ENCODE assay signal across 37 cellular contexts in genomic region chr7:46123-46829, GRCh38.
DNase-seq lines count a peak whose midpoint lies in the region; ATAC-seq, FAIRE-seq and TF ChIP-seq lines count a peak whose summit lies in the region.
"Had no signal": no experiment of that assay in that cellular context is flagged by ENCODE, and none has a peak within 500 bp of the region (broad histone marks: within the 10 kb centered on the region; RNA-seq: fewer than 3 reads in every experiment).

No MANE protein-coding gene starts in this region.

- no peak overlapping the region for H3K4me3 Mint-ChIP-seq in T-helper 2 cell treated with Interferon-gamma antibody and Interleukin-4, amounts not matched to agents 5 μg/mL and 100 μg/mL, for 36 hours
- H3K4me3 Mint-ChIP-seq: activated T-cell treated with anti-CD3 and anti-CD28 coated beads, Interleukin-2, amount 50 U/mL, for 4 hours; central memory CD8-positive, alpha-beta T cell; natural killer cell treated with Interleukin-12 subunit alpha and Interleukin-12 subunit beta and Interleukin-15 and Interleukin-18, amount 100 ng/mL, for 72 hours had no signal

- H3K4me1 Mint-ChIP-seq in T-helper 2 cell treated with Interferon-gamma antibody and Interleukin-4, amounts not matched to agents 5 μg/mL and 100 μg/mL, for 36 hours (ENCODE audit: low read depth): no peaks in the 10 kb centered on the region
- H3K4me1 Mint-ChIP-seq: central memory CD8-positive, alpha-beta T cell had no signal

- H2BK5ac ChIP-seq in H1 (ENCODE audit: low read depth, low read length): no peak overlapping the region
- no peak overlapping the region for H2BK5ac ChIP-seq in neuronal stem cell (ENCODE audit: low read length)

- no peak overlapping the region for H3K56ac ChIP-seq in H1 (replicated peaks; ENCODE audit: insufficient read length, low read depth, low read length)

- H3K23me2 ChIP-seq in H1 (ENCODE audit: low read depth, low read length): no peaks in the 10 kb centered on the region

- no peaks in the 10 kb centered on the region for H3K36me3 Mint-ChIP-seq in T-helper 2 cell treated with Interferon-gamma antibody and Interleukin-4, amounts not matched to agents 5 μg/mL and 100 μg/mL, for 36 hours (ENCODE audit: low read depth)
- H3K36me3 Mint-ChIP-seq: natural killer cell treated with Interleukin-12 subunit alpha and Interleukin-12 subunit beta and Interleukin-15 and Interleukin-18, amount 100 ng/mL, for 72 hours had no signal

- H3K9ac ChIP-seq in H1 (replicated peaks in 1 of 4; ENCODE audit: extremely low read depth in 1 of 4, low read depth in 3 of 4, low read length in 3 of 4): no peak overlapping the region
- H3K9ac ChIP-seq in neuronal stem cell (ENCODE audit: low read depth, low read length, poor library complexity): peak overlapping the region; percentile 10
- H3K9ac ChIP-seq: parathyroid adenoma had no signal

- no peak overlapping the region for H3K4me3 ChIP-seq in H1 (ENCODE audit: extremely low read depth in 1 of 4, insufficient read depth in 2 of 4, low read depth in 3 of 4, low read length in 4 of 4)
- H3K4me3 ChIP-seq in neuronal stem cell (ENCODE audit: low read length in 2 of 2): no peak overlapping the region
- no peak overlapping the region for H3K4me3 ChIP-seq in suprapubic skin
- H3K4me3 ChIP-seq: esophagus muscularis mucosa, GM12878, heart left ventricle, mucosa of descending colon, tibial nerve had no signal

- H2BK20ac ChIP-seq in H1 (ENCODE audit: low read length): no peak overlapping the region

- H4K8ac ChIP-seq in H1 (ENCODE audit: extremely low read depth, insufficient read depth, low read length): no peak overlapping the region
- H4K8ac ChIP-seq in neuronal stem cell (ENCODE audit: low read depth, low read length): peak overlapping the region; percentile 86

- no peaks in the 10 kb centered on the region for H3K79me1 ChIP-seq in H1 (ENCODE audit: low read depth, low read length)
- no peaks in the 10 kb centered on the region for H3K79me1 ChIP-seq in neuronal stem cell (ENCODE audit: low read depth, low read length)

- H3K79me2 ChIP-seq in H1 (ENCODE audit: control insufficient read depth in 1 of 2, insufficient read depth in 2 of 2, low read length in 2 of 2): no peaks in the 10 kb centered on the region
- H3K79me2 ChIP-seq: parathyroid adenoma had no signal

- CTCF ChIA-PET in H1 (lab: Charles Lee; ENCODE audit: partially characterized antibody): interaction anchor here (1.0 to 3.4 kb wide), 5 partner anchors 10 to 137 kb away, joined by 3 to 26 read pairs (median 3); no protein-coding TSS in a partner anchor

- DNase-seq in T-helper 2 cell treated with Interferon-gamma antibody and Interleukin-4, amounts not matched to agents 5 μg/mL and 100 μg/mL, for 36 hours (ENCODE audit: low spot score): peak; percentile 1
- DNase-seq in T-helper 2 cell (no peak), H1 (ENCODE audit: low read depth in 1 of 2, low spot score in 2 of 2) (peak in 1 of 2 experiments; percentile 30), neuronal stem cell (ENCODE audit: low spot score) (no peak), suprapubic skin (ENCODE audit: low spot score in 2 of 2) (peak; percentile 34 to 60), SW 1271 (lab: John Stamatoyannopoulos, UW) (no peak), NCI-H2029 (lab: John Stamatoyannopoulos, UW) (no peak)
- DNase-seq: activated CD4-positive, alpha-beta T cell treated with anti-CD3 and anti-CD28 coated beads for 4 hours; activated naive CD4-positive, alpha-beta T cell treated with Interleukin-2 at 50 U/mL for 16 hours; activated T-cell treated with anti-CD3 and anti-CD28 coated beads, Interleukin-2, amount 50 U/mL, for 4 hours; C1 segment of cervical spinal cord; COR-L47; dermis blood vessel endothelial cell; foreskin keratinocyte; HCEC 1CT; islet precursor cell; Karpas-422; NCI-H1417; NCI-H2081; NCI-H526; NK-92 treated with Interleukin-12 subunit alpha and Interleukin-12 subunit beta, amount 100 ng/mL, for 24 hours; PC-3; SHP77; stimulated activated CD4-positive, alpha-beta T cell treated with anti-CD3 and anti-CD28 coated beads, Interleukin-12 subunit alpha, Interleukin-12 subunit beta, amount 100 ng/mL, for 4 hours; stimulated activated CD4-positive, alpha-beta T cell treated with anti-CD3 and anti-CD28 coated beads, Interleukin-2, amount 100 ng/mL, for 48 hours had no signal

- H3K18ac ChIP-seq in H1 (ENCODE audit: extremely low read depth, low read length) (no peak overlapping the region), neuronal stem cell (ENCODE audit: low read length) (no peak overlapping the region)

- H2AFZ ChIP-seq in H1 (ENCODE audit: low read length) (no peak overlapping the region), neuronal stem cell (ENCODE audit: low read length) (no peak overlapping the region)
- H2AFZ ChIP-seq: parathyroid adenoma had no signal

- peak overlapping the region; percentile 13; the same call in 1 of the 2 replicates for H2BK15ac ChIP-seq in H1 (ENCODE audit: low read length)
- peak overlapping the region; percentile 76 for H2BK15ac ChIP-seq in neuronal stem cell (ENCODE audit: low read length)

- peaks cover 2% of the 10 kb centered on the region for H3K27me3 Mint-ChIP-seq in T-helper 2 cell treated with Interferon-gamma antibody and Interleukin-4, amounts not matched to agents 5 μg/mL and 100 μg/mL, for 36 hours (ENCODE audit: low read depth)

- H3K9me3 Mint-ChIP-seq in T-helper 2 cell treated with Interferon-gamma antibody and Interleukin-4, amounts not matched to agents 5 μg/mL and 100 μg/mL, for 36 hours: no peaks in the 10 kb centered on the region
- H3K9me3 Mint-ChIP-seq: activated T-cell treated with anti-CD3 and anti-CD28 coated beads, Interleukin-2, amount 50 U/mL, for 4 hours; central memory CD8-positive, alpha-beta T cell; natural killer cell treated with Interleukin-12 subunit alpha and Interleukin-12 subunit beta and Interleukin-15 and Interleukin-18, amount 100 ng/mL, for 72 hours had no signal

- no peak overlapping the region for H3K27ac Mint-ChIP-seq in T-helper 2 cell treated with Interferon-gamma antibody and Interleukin-4, amounts not matched to agents 5 μg/mL and 100 μg/mL, for 36 hours
- H3K27ac Mint-ChIP-seq: natural killer cell treated with Interleukin-12 subunit alpha and Interleukin-12 subunit beta and Interleukin-15 and Interleukin-18, amount 100 ng/mL, for 72 hours had no signal

- H3K9me3 ChIP-seq in H1 (ENCODE audit: insufficient read depth in 2 of 2, low read depth in 1 of 2, low read length in 1 of 2) (no peaks in the 10 kb centered on the region), neuronal stem cell (replicated peaks in 1 of 2; ENCODE audit: control insufficient read depth in 2 of 2, insufficient read depth in 1 of 2, low read depth in 1 of 2, low read length in 2 of 2) (peaks cover 0 to 1% of the 10 kb centered on the region in 2 donors), suprapubic skin (no peaks in the 10 kb centered on the region)
- H3K9me3 ChIP-seq: esophagus muscularis mucosa, heart left ventricle, mucosa of descending colon, tibial nerve had no signal

- H3K27ac ChIP-seq in H1 (ENCODE audit: low read depth, low read length) (no peak overlapping the region), neuronal stem cell (replicated peaks; ENCODE audit: low read length) (no peak overlapping the region), suprapubic skin (no peak overlapping the region)
- H3K27ac ChIP-seq: 22Rv1, esophagus muscularis mucosa, foreskin keratinocyte, heart left ventricle, parathyroid adenoma, tibial nerve had no signal

- H2BK120ac ChIP-seq in H1 (replicated peaks; ENCODE audit: low read depth, low read length) (no peak overlapping the region), neuronal stem cell (ENCODE audit: low read depth, low read length) (peak overlapping the region; percentile 98)

- TF ChIP-seq CTCF in H1 (IDR thresholded peaks at IDR 0.05; ENCODE audit: control extremely low read depth in 1 of 3, insufficient read depth in 1 of 3, low read depth in 1 of 3, low read length in 3 of 3) (no peak), suprapubic skin (IDR thresholded peaks at IDR 0.05) (no peak)

- no peak overlapping the region for H4K5ac ChIP-seq in H1 (ENCODE audit: insufficient read length, low read depth, low read length)

- POLR2A ChIA-PET in H1 (lab: Charles Lee; ENCODE audit: partially characterized antibody): no interaction called here

- H3K27me3 ChIP-seq in H1 (replicated peaks in 1 of 4; ENCODE audit: control insufficient read depth in 3 of 4, extremely low read depth in 1 of 4, insufficient read depth in 3 of 4, low read length in 3 of 4) (peaks cover 0 to 2% (median 0%) of the 10 kb centered on the region in 4 experiments; a peak in 1 of 7 replicates), neuronal stem cell (ENCODE audit: control insufficient read depth in 3 of 3, insufficient read depth in 3 of 3, low read depth in 1 of 3, low read length in 3 of 3) (peaks cover 0 to 43% (median 0%) of the 10 kb centered on the region in 3 experiments), suprapubic skin (no peaks in the 10 kb centered on the region)
- H3K27me3 ChIP-seq: tibial nerve had no signal

- TF ChIP-seq EP300 in H1 (IDR thresholded peaks at IDR 0.05; ENCODE audit: borderline replicate concordance in 1 of 2, low read depth in 2 of 2, low read length in 2 of 2) (no peak), suprapubic skin (IDR thresholded peaks at IDR 0.05) (no peak)

- FAIRE-seq in H1 (lab: Jason Lieb, UNC): no peak
- FAIRE-seq: endometrium, GM12878 had no signal

- H3K23ac ChIP-seq in H1 (ENCODE audit: insufficient read length) (no peak overlapping the region), neuronal stem cell (ENCODE audit: low read depth, low read length, poor library complexity) (no peak overlapping the region)

- WGBS in H1 (ENCODE audit: extremely low coverage in 1 of 2, insufficient coverage in 1 of 2, insufficient read length in 1 of 2, insufficient replicate concordance in 2 of 2, low coverage in 1 of 2, low lambda C conversion rate in 2 of 2, missing lambda C conversion rate in 1 of 2), 2 experiments: 85% methylated on average over 11 of the region's 11 CpGs; no CpG with 5 or more reads in 1 of the 2 experiments
- WGBS in neuronal stem cell (ENCODE audit: extremely low coverage in 2 of 2, insufficient read length in 2 of 2, insufficient replicate concordance in 1 of 2), 2 donors: no CpG with 5 or more reads among the region's 11 CpGs
- 81% methylated on average over 11 of the region's 11 CpGs for WGBS in suprapubic skin

- no peak overlapping the region for H3K4ac ChIP-seq in H1 (replicated peaks; ENCODE audit: insufficient read length, low read depth, low read length)
- no peak overlapping the region for H3K4ac ChIP-seq in neuronal stem cell (ENCODE audit: low read length)

- H3K36me3 ChIP-seq in H1 (ENCODE audit: control insufficient read depth in 2 of 4, insufficient read depth in 4 of 4, low read length in 3 of 4) (no peaks in the 10 kb centered on the region), neuronal stem cell (replicated peaks in 1 of 2; ENCODE audit: control insufficient read depth in 2 of 2, insufficient read depth in 2 of 2, low read length in 2 of 2) (no peaks in the 10 kb centered on the region), suprapubic skin (no peaks in the 10 kb centered on the region)
- H3K36me3 ChIP-seq: esophagus muscularis mucosa, heart left ventricle, tibial nerve had no signal

- H2AK5ac ChIP-seq in H1 (ENCODE audit: low read depth, low read length) (no peak overlapping the region), neuronal stem cell (ENCODE audit: low read depth, low read length) (peak overlapping the region; percentile 65)

- no peak overlapping the region for H3K14ac ChIP-seq in H1 (ENCODE audit: insufficient read length)
- peak overlapping the region; percentile 9 for H3K14ac ChIP-seq in neuronal stem cell (ENCODE audit: low read length)

- H4K91ac ChIP-seq in H1 (replicated peaks; ENCODE audit: insufficient read length, low read length) (no peak overlapping the region), neuronal stem cell (ENCODE audit: low read depth, low read length, poor library complexity) (no peak overlapping the region)

- no peak overlapping the region for H3K4me2 ChIP-seq in H1 (ENCODE audit: insufficient read depth in 1 of 2, low read depth in 2 of 2, low read length in 2 of 2)
- no peak overlapping the region for H3K4me2 ChIP-seq in neuronal stem cell (ENCODE audit: insufficient read depth, low read length, poor library complexity, severe bottlenecking)

- H3K4me1 ChIP-seq in H1 (replicated peaks in 1 of 4; ENCODE audit: control insufficient read depth in 3 of 4, insufficient read depth in 4 of 4, low read length in 3 of 4): no peaks in the 10 kb centered on the region
- peaks cover 0 to 8% of the 10 kb centered on the region in 2 donors for H3K4me1 ChIP-seq in neuronal stem cell (ENCODE audit: control insufficient read depth in 2 of 2, insufficient read depth in 1 of 2, low read depth in 1 of 2, low read length in 2 of 2)
- H3K4me1 ChIP-seq in suprapubic skin: no peaks in the 10 kb centered on the region
- H3K4me1 ChIP-seq: esophagus muscularis mucosa, foreskin keratinocyte, parathyroid adenoma had no signal

- no peak for TF ChIP-seq POLR2A in H1 (IDR thresholded peaks at IDR 0.05; ENCODE audit: control extremely low read depth in 1 of 2, low read depth in 2 of 2, low read length in 2 of 2)
- no peak for TF ChIP-seq POLR2A in suprapubic skin (IDR thresholded peaks at IDR 0.05)

- H2BK12ac ChIP-seq in H1 (ENCODE audit: low read depth, low read length): no peak overlapping the region
- no peak overlapping the region for H2BK12ac ChIP-seq in neuronal stem cell (ENCODE audit: low read length)

- no peaks in the 10 kb centered on the region for H4K20me1 ChIP-seq in H1 (replicated peaks in 1 of 2; ENCODE audit: control insufficient read depth in 1 of 2, insufficient read depth in 2 of 2, low read length in 2 of 2)

- no peak for TF ChIP-seq RAD21 in H1 (IDR thresholded peaks at IDR 0.05 in 1 of 2, conservative IDR thresholded peaks at IDR 0.05 in 1 of 2; ENCODE audit: low read depth in 2 of 2, low read length in 2 of 2)

- no peak for ATAC-seq in GM19351 (IDR thresholded peaks at IDR 0.05; ENCODE audit: unreplicated experiment)
- ATAC-seq: activated T-cell treated with anti-CD3 and anti-CD28 coated beads, Interleukin-2, amount 50 U/mL, for 4 hours; foreskin keratinocyte; GM12878; heart left ventricle; mucosa of descending colon; PC-3; right cardiac atrium had no signal

Comparison
In these comparisons a context has a peak if more than half of its experiments do, and no peak if none do; other contexts are left out.
1. DNase-seq: peak in T-helper 2 cell treated with Interferon-gamma antibody and Interleukin-4, amounts not matched to agents 5 μg/mL and 100 μg/mL, for 36 hours (single experiment) and suprapubic skin (2 of 2); none in T-helper 2 cell (0 of 5), neuronal stem cell (single experiment), SW 1271 (0 of 2) and NCI-H2029 (single experiment).